In genomic region chr10:79360499-79361342, GRCh38 we compare ENCODE assay signal across 13 cellular contexts.
"Had no signal": no experiment of that assay in that cellular context is flagged by ENCODE, and none has a peak within 500 bp of the region (broad histone marks: within the 10 kb centered on the region; RNA-seq: fewer than 3 reads in every experiment).

No MANE protein-coding gene starts in this region.

- H3K4me3 Mint-ChIP-seq: activated naive CD4-positive, alpha-beta T cell treated with anti-CD3 and anti-CD28 coated beads, Interleukin-2, amount 10 ng/mL, durations not matched to agents 7 days and 5 days; naive thymus-derived CD4-positive, alpha-beta T cell had no signal

- H3K36me3 ChIP-seq: thoracic aorta had no signal

- H2AFZ ChIP-seq: hepatocyte had no signal

- H3K4me2 ChIP-seq: hepatocyte had no signal

- H3K27me3 ChIP-seq: left lung, stomach had no signal

- H3K9me3 ChIP-seq: left lung, mucosa of descending colon had no signal

- H3K9me3 Mint-ChIP-seq: T-helper 2 cell treated with Interferon-gamma antibody and Interleukin-4, amounts not matched to agents 5 μg/mL and 100 μg/mL, for 36 hours had no signal

- DNase-seq: activated CD4-positive, alpha-beta T cell treated with anti-CD3 and anti-CD28 coated beads, Interleukin-2, amount 50 U/mL, for 1 hour; activated CD4-positive, CD25-positive, alpha-beta regulatory T cell; activated naive CD4-positive, alpha-beta T cell treated with anti-CD3 and anti-CD28 coated beads, Interleukin-2, amount 10 ng/mL, durations not matched to agents 7 days and 5 days; activated T-cell treated with anti-CD3 and anti-CD28 coated beads for 4 hours; left lung; mucosa of descending colon; stomach had no signal

- H3K27ac Mint-ChIP-seq: activated naive CD4-positive, alpha-beta T cell treated with anti-CD3 and anti-CD28 coated beads, Interleukin-2, amount 10 ng/mL, durations not matched to agents 7 days and 5 days; T-helper 2 cell treated with Interferon-gamma antibody and Interleukin-4, amounts not matched to agents 5 μg/mL and 100 μg/mL, for 36 hours had no signal

- H3K4me3 ChIP-seq: hepatocyte, left lung, mucosa of descending colon, skin epidermis, stomach, thoracic aorta had no signal

- H3K27ac ChIP-seq: hepatocyte, left lung, skin epidermis, stomach, thoracic aorta had no signal

- H3K79me2 ChIP-seq: hepatocyte had no signal

- ATAC-seq: esophagus mucosa; left lung; mucosa of descending colon; naive thymus-derived CD4-positive, alpha-beta T cell had no signal
